Comparison of ENCODE assay signal across 13 cellular contexts in genomic region chr15:66123799-66124198, GRCh38.
A peak's percentile ranks its signal among the peaks of the same experiment; 100 is the strongest.
DNase-seq lines count a peak whose midpoint lies in the region; ATAC-seq and TF ChIP-seq lines count a peak whose summit lies in the region.
"Had no signal": no experiment of that assay in that cellular context is flagged by ENCODE, and none has a peak within 500 bp of the region (broad histone marks: within the 10 kb centered on the region; RNA-seq: fewer than 3 reads in every experiment).

No MANE protein-coding gene starts in this region.

- peak overlapping the region; percentile 9 for H2BK15ac ChIP-seq in mesenchymal stem cell (ENCODE audit: low read depth, poor library complexity, severe bottlenecking)

- H2BK12ac ChIP-seq in mesenchymal stem cell (ENCODE audit: low read length in 2 of 2), result no peak overlapping the region

- H3K9me3 ChIP-seq in WERI-Rb-1 (ENCODE audit: severe bottlenecking), result no peaks in the 10 kb centered on the region
- H3K9me3 ChIP-seq in mesenchymal stem cell (ENCODE audit: control insufficient read depth, low read length), result no peaks in the 10 kb centered on the region

- H2BK5ac ChIP-seq in mesenchymal stem cell (ENCODE audit: low read depth, low read length, poor library complexity, severe bottlenecking), result no peak overlapping the region

- H3K27ac ChIP-seq in WERI-Rb-1, result peak overlapping the region; percentile 74; the same call in 1 of the 2 replicates
- H3K27ac ChIP-seq in mesenchymal stem cell (ENCODE audit: low read length, poor library complexity, severe bottlenecking), result no peak overlapping the region

- H3K79me1 ChIP-seq in mesenchymal stem cell (replicated peaks; ENCODE audit: low read length, poor library complexity, severe bottlenecking), result no peaks in the 10 kb centered on the region

- no peaks in the 10 kb centered on the region for H3K36me3 ChIP-seq in WERI-Rb-1
- no peaks in the 10 kb centered on the region for H3K36me3 ChIP-seq in mesenchymal stem cell (ENCODE audit: control insufficient read depth in 1 of 2, insufficient read depth in 2 of 2, low read depth in 1 of 2, low read length in 2 of 2)

- H3K14ac ChIP-seq in mesenchymal stem cell (ENCODE audit: low read length in 2 of 2), result no peak overlapping the region

- H3K4me1 ChIP-seq in mesenchymal stem cell (ENCODE audit: control insufficient read depth, insufficient read depth, low read depth, low read length), result peaks cover 13% of the 10 kb centered on the region

- no peak overlapping the region for H4K8ac ChIP-seq in mesenchymal stem cell (ENCODE audit: low read length)

- no peak overlapping the region for H3K18ac ChIP-seq in mesenchymal stem cell (ENCODE audit: low read depth in 1 of 2, low read length in 2 of 2)

- H3K4ac ChIP-seq in mesenchymal stem cell (ENCODE audit: low read depth in 1 of 2, low read length in 2 of 2), result no peak overlapping the region

- no peak overlapping the region for H2AK5ac ChIP-seq in mesenchymal stem cell (ENCODE audit: low read length, severe bottlenecking)

- no peak overlapping the region for H3K9ac ChIP-seq in mesenchymal stem cell (ENCODE audit: low read length)

- no peak overlapping the region for H4K91ac ChIP-seq in mesenchymal stem cell (ENCODE audit: low read length)

- no peak overlapping the region for H3K23ac ChIP-seq in mesenchymal stem cell (ENCODE audit: low read length in 2 of 2)

- H2BK120ac ChIP-seq in mesenchymal stem cell (ENCODE audit: low read depth, low read length), result no peak overlapping the region

- H3K27me3 ChIP-seq in WERI-Rb-1 (ENCODE audit: insufficient read depth, low read depth, severe bottlenecking) (no peaks in the 10 kb centered on the region), mesenchymal stem cell (ENCODE audit: control insufficient read depth in 1 of 2, insufficient read depth in 1 of 2, low read length in 2 of 2) (peaks cover 24 to 95% of the 10 kb centered on the region in 2 experiments)

- no peak overlapping the region for H2AFZ ChIP-seq in mesenchymal stem cell (ENCODE audit: low read depth, low read length)

- WGBS in mesenchymal stem cell, result 89% methylated on average over 7 of the region's 8 CpGs

- H3K4me2 ChIP-seq in mesenchymal stem cell (ENCODE audit: low read length, poor library complexity, severe bottlenecking), result no peak overlapping the region

- ATAC-seq in GM19035 (IDR thresholded peaks at IDR 0.05; ENCODE audit: unreplicated experiment), result no peak

- DNase-seq in NCI-H524 (lab: John Stamatoyannopoulos, UW), result peak; percentile 41 to 63
- DNase-seq in NCI-H524 treated with DMSO at 0.1 percent for 48 hours (lab: John Stamatoyannopoulos, UW), result no peak
- DNase-seq in WERI-Rb-1, result no peak
- no peak for DNase-seq in mesenchymal stem cell
- DNase-seq in activated CD8-positive, alpha-beta memory T cell treated with anti-CD3 and anti-CD28 coated beads, Interleukin-2, amount 50 U/mL, for 4 hours, result no peak
- DNase-seq: Calu3; CD4-positive, alpha-beta memory T cell; DMS53; DMS79 treated with DMSO at 0.1 percent for 48 hours; GF-D8; H7; HCEC 1CT had no signal

- no peak for TF ChIP-seq CTCF in WERI-Rb-1 (IDR thresholded peaks at IDR 0.05; ENCODE audit: low read depth, low read length)

- no peak overlapping the region for H3K4me3 ChIP-seq in WERI-Rb-1 (ENCODE audit: low read depth, low read length)
- H3K4me3 ChIP-seq in mesenchymal stem cell (ENCODE audit: insufficient read depth in 1 of 2, low read depth in 1 of 2, low read length in 2 of 2), result no peak overlapping the region

Comparison
In these comparisons a context has a peak if more than half of its experiments do, and no peak if none do; other contexts are left out.
1. DNase-seq: peak in NCI-H524 (2 of 2); none in NCI-H524 treated with DMSO at 0.1 percent for 48 hours (single experiment), WERI-Rb-1 (single experiment), mesenchymal stem cell (single experiment) and activated CD8-positive, alpha-beta memory T cell treated with anti-CD3 and anti-CD28 coated beads, Interleukin-2, amount 50 U/mL, for 4 hours (single experiment).